In the genomic region with DNA sequence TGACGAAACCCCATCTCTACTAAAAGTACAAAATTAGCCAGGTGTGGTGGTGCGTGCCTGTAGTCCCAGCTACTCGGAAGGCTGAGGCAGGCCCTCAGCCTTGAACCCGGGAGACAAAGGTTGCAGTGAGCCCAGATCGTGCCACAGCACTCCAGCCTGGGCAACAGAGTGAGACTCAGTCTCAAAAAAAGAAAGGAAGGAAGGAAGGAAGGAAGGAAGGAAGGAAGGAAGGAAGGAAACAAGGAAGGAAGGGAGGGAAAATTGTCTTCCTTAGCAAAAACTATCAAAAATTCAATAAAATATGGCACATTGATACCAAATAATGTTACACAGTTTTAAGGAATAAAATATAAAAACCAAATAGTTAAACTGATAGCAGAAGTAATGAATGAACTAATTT, we compare ENCODE assay signal across 1 cellular context. TPM values are rescaled to one million over a fixed set of nuclear protein-coding genes. Genes with fewer than 3 reads are reported as not detected.
"Had no signal": no experiment of that assay in that cellular context is flagged by ENCODE, and none has a peak within 500 bp of the region (broad histone marks: within the 10 kb centered on the region; RNA-seq: fewer than 3 reads in every experiment).

No MANE protein-coding gene starts in this region.

RNA-seq across cellular contexts. Expression of a gene that starts 54.5 kb away (rescaled TPM):
- total RNA-seq: natural killer cell treated with Interleukin-12 subunit alpha and Interleukin-12 subunit beta and Interleukin-15 and Interleukin-18, amount 100 ng/mL, for 72 hours had no signal
